ENCODE assay signal across 1 cellular context in genomic region chr22:20779813-20780148, GRCh38.
TF ChIP-seq lines count a peak whose summit lies in the region.

No MANE protein-coding gene starts in this region.

TF ChIP-seq in GM23338, 12 proteins besides CTCF, POLR2A, EP300 and RAD21 (continued from another document):
- TF ChIP-seq REST (IDR thresholded peaks at IDR 0.05; ENCODE audit: unreplicated experiment), result no peak
- no peak for TF ChIP-seq EZH2phosphoT487 (IDR thresholded peaks at IDR 0.05; ENCODE audit: unreplicated experiment)
- no peak for TF ChIP-seq CREB1 (CRISPR knock-in tag; IDR thresholded peaks at IDR 0.05; ENCODE audit: low read depth)
- no peak for TF ChIP-seq ZNF114 (CRISPR knock-in tag; IDR thresholded peaks at IDR 0.05)
